ENCODE assay signal across 15 cellular contexts in genomic region chr9:126219717-126220116, GRCh38.
"Had no signal": no experiment of that assay in that cellular context is flagged by ENCODE, and none has a peak within 500 bp of the region (broad histone marks: within the 10 kb centered on the region; RNA-seq: fewer than 3 reads in every experiment).

No MANE protein-coding gene starts in this region.

- H3K4me3 Mint-ChIP-seq: activated T-cell treated with anti-CD3 and anti-CD28 coated beads, Interleukin-2, amount 50 U/mL, for 24 hours; naive thymus-derived CD4-positive, alpha-beta T cell; stimulated activated naive CD8-positive, alpha-beta T cell treated with anti-CD3 and anti-CD28 coated beads, Interleukin-15, Interleukin-2, amounts not matched to agents 100 ng/mL and 50 ng/mL, for 24 hours had no signal

- H3K4me3 ChIP-seq: gastrocnemius medialis, heart right ventricle, left lung, mucosa of descending colon, smooth muscle cell, suprapubic skin had no signal

- H3K9me3 ChIP-seq: mucosa of descending colon, suprapubic skin had no signal

- H3K27ac ChIP-seq: gastrocnemius medialis, heart right ventricle, left lung, suprapubic skin had no signal

- H3K27ac Mint-ChIP-seq: activated T-cell treated with anti-CD3 and anti-CD28 coated beads, Interleukin-2, amount 50 U/mL, for 24 hours; naive thymus-derived CD4-positive, alpha-beta T cell; stimulated activated naive CD8-positive, alpha-beta T cell treated with anti-CD3 and anti-CD28 coated beads, Interleukin-15, Interleukin-2, amounts not matched to agents 100 ng/mL and 50 ng/mL, for 24 hours had no signal

- DNase-seq: activated naive CD4-positive, alpha-beta T cell treated with anti-CD3 and anti-CD28 coated beads, Interleukin-2, amount 50 U/mL, for 16 hours; activated T-cell treated with anti-CD3 and anti-CD28 coated beads, Interleukin-2, amount 50 U/mL, for 24 hours; gastrocnemius medialis; heart right ventricle; islet precursor cell; left lung; mammary epithelial cell; mucosa of descending colon; naive thymus-derived CD4-positive, alpha-beta T cell; posterior cingulate gyrus; right cardiac atrium; trophoblast cell had no signal

- H3K4me2 ChIP-seq: smooth muscle cell had no signal

- H3K36me3 ChIP-seq: gastrocnemius medialis, heart right ventricle, left lung, suprapubic skin had no signal

- H3K4me1 ChIP-seq: gastrocnemius medialis, left lung had no signal
